In the genomic region with DNA sequence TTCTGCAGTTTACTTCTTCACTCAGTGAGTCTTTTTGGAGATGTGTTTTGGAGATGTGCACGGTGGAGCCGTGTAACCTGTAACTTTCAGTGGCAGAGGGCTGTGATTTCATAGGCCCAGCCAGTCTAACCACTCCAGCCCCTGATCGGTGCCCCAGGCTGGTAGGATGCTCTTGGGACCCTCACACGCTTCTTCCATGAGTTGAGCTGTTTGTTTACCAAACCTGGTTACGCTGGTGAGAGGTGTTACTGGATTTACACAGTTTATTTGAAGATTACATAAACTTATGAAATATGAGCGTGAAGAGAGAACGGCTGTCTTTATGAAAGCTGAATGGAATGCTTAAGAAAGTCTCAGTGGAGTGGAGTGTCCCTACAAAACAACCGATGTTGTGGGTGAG, we compare ENCODE assay signal across 32 cellular contexts.
"Had no signal": no experiment of that assay in that cellular context is flagged by ENCODE, and none has a peak within 500 bp of the region (broad histone marks: within the 10 kb centered on the region; RNA-seq: fewer than 3 reads in every experiment).

No MANE protein-coding gene starts in this region.

- H3K4me3 ChIP-seq: breast epithelium, gastroesophageal sphincter, hepatocyte, pancreas, psoas muscle, smooth muscle cell, suprapubic skin, tibial nerve had no signal

- H2AFZ ChIP-seq: hepatocyte had no signal

- DNase-seq: activated CD4-positive, alpha-beta T cell treated with anti-CD3 and anti-CD28 coated beads for 1 hour; activated CD4-positive, alpha-beta T cell treated with anti-CD3 and anti-CD28 coated beads, Interleukin-2, amount 50 U/mL, for 1 hour; activated CD8-positive, alpha-beta T cell treated with anti-CD3 and anti-CD28 coated beads for 36 hours; activated naive CD8-positive, alpha-beta T cell treated with anti-CD3 and anti-CD28 coated beads, Interleukin-2, amount 50 U/mL, for 24 hours; activated T-cell treated with anti-CD3 and anti-CD28 coated beads, Interleukin-2, amount 50 U/mL, for 4 hours; amygdala; central memory CD4-positive, alpha-beta T cell; effector CD8-positive, alpha-beta T cell; left cardiac atrium; left ventricle myocardium superior; mammary epithelial cell; midbrain; naive thymus-derived CD4-positive, alpha-beta T cell; nucleus accumbens; psoas muscle; stimulated activated CD4-positive, alpha-beta T cell treated with anti-CD3 and anti-CD28 coated beads, Interleukin-1b, Interleukin-23, amount 100 ng/mL, for 48 hours; stimulated activated CD4-positive, alpha-beta T cell treated with anti-CD3 and anti-CD28 coated beads, Interleukin-4, amount 100 ng/mL, for 4 hours; stimulated activated CD8-positive, alpha-beta memory T cell treated with anti-CD3 and anti-CD28 coated beads, Interleukin-4, amount 100 ng/mL, for 48 hours; stimulated activated naive CD4-positive, alpha-beta T cell; T-helper 2 cell had no signal

- H3K9me3 Mint-ChIP-seq: activated CD8-positive, alpha-beta T cell treated with anti-CD3 and anti-CD28 coated beads for 36 hours; activated naive CD4-positive, alpha-beta T cell treated with anti-CD3 and anti-CD28 coated beads, Interleukin-2, amount 50 U/mL, for 24 hours; activated naive CD8-positive, alpha-beta T cell treated with anti-CD3 and anti-CD28 coated beads, Interleukin-2, amount 50 U/mL, for 24 hours; activated T-cell treated with anti-CD3 and anti-CD28 coated beads, Interleukin-2, amount 50 U/mL, for 4 hours; activated T-helper 2 cell treated with anti-CD3 and anti-CD28 coated beads, Interferon-gamma antibody, Interleukin-2, Interleukin-4, amounts not matched to agents 10 μg/mL and 5 μg/mL and 100 μg/mL, durations not matched to agents 14 hours and 24 hours and 36 hours; naive thymus-derived CD4-positive, alpha-beta T cell had no signal

- H3K27ac ChIP-seq: breast epithelium, gastroesophageal sphincter, hepatocyte, pancreas, psoas muscle, suprapubic skin, tibial nerve had no signal

- H3K4me1 ChIP-seq: psoas muscle had no signal

- H3K27ac Mint-ChIP-seq: activated CD8-positive, alpha-beta T cell treated with anti-CD3 and anti-CD28 coated beads for 36 hours; activated naive CD4-positive, alpha-beta T cell treated with anti-CD3 and anti-CD28 coated beads, Interleukin-2, amount 50 U/mL, for 24 hours; activated naive CD8-positive, alpha-beta T cell treated with anti-CD3 and anti-CD28 coated beads, Interleukin-2, amount 50 U/mL, for 24 hours; activated T-helper 2 cell treated with anti-CD3 and anti-CD28 coated beads, Interferon-gamma antibody, Interleukin-2, Interleukin-4, amounts not matched to agents 10 μg/mL and 5 μg/mL and 100 μg/mL, durations not matched to agents 14 hours and 24 hours and 36 hours had no signal

- H3K27me3 Mint-ChIP-seq: activated CD8-positive, alpha-beta T cell treated with anti-CD3 and anti-CD28 coated beads for 36 hours; activated naive CD4-positive, alpha-beta T cell treated with anti-CD3 and anti-CD28 coated beads, Interleukin-2, amount 50 U/mL, for 24 hours; activated naive CD8-positive, alpha-beta T cell treated with anti-CD3 and anti-CD28 coated beads, Interleukin-2, amount 50 U/mL, for 24 hours; naive thymus-derived CD4-positive, alpha-beta T cell had no signal

- H3K27me3 ChIP-seq: breast epithelium, gastroesophageal sphincter, hepatocyte, pancreas, suprapubic skin, tibial nerve had no signal

- FAIRE-seq: colon, keratinocyte, pancreas, urothelium cell line had no signal

- ATAC-seq: activated CD8-positive, alpha-beta T cell treated with anti-CD3 and anti-CD28 coated beads for 36 hours; activated naive CD8-positive, alpha-beta T cell treated with anti-CD3 and anti-CD28 coated beads, Interleukin-2, amount 50 U/mL, for 24 hours; activated T-cell treated with anti-CD3 and anti-CD28 coated beads, Interleukin-2, amount 50 U/mL, for 4 hours; gastroesophageal sphincter; left cardiac atrium; left ventricle myocardium superior; naive thymus-derived CD4-positive, alpha-beta T cell; pancreas; psoas muscle had no signal

- H3K36me3 ChIP-seq: breast epithelium, gastroesophageal sphincter, pancreas, suprapubic skin, tibial nerve had no signal

- H3K4me2 ChIP-seq: hepatocyte, smooth muscle cell had no signal

- H3K9me3 ChIP-seq: breast epithelium, gastroesophageal sphincter, pancreas, psoas muscle, suprapubic skin, tibial nerve had no signal

- H3K4me3 Mint-ChIP-seq: activated CD8-positive, alpha-beta T cell treated with anti-CD3 and anti-CD28 coated beads for 36 hours; activated naive CD4-positive, alpha-beta T cell treated with anti-CD3 and anti-CD28 coated beads, Interleukin-2, amount 50 U/mL, for 24 hours; activated naive CD8-positive, alpha-beta T cell treated with anti-CD3 and anti-CD28 coated beads, Interleukin-2, amount 50 U/mL, for 24 hours; activated T-cell treated with anti-CD3 and anti-CD28 coated beads, Interleukin-2, amount 50 U/mL, for 4 hours; naive thymus-derived CD4-positive, alpha-beta T cell had no signal
